ENCODE assay signal across 8 cellular contexts in the genomic region with DNA sequence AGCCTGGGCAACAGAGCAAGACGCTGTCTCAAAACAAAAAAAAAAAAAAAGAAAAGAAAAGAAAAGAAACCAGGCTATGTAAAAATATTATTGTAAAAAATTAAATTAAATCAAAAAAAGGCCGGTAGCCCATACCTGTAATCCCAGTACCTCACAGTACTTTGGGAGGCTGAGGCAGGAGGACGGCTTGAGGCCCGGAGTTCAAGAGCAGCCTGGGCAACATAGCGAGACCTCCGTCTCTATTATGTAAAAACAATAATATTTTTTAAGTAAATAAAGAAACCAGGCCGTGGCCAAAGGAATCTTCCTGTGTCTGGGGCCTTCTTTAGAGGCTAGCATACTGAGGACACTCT. TPM values are rescaled to one million over a fixed set of nuclear protein-coding genes. Genes with fewer than 3 reads are reported as not detected.
DNase-seq lines count a peak whose midpoint lies in the region; ATAC-seq and TF ChIP-seq lines count a peak whose summit lies in the region.

No MANE protein-coding gene starts in this region.

- H3K4me3 ChIP-seq in SK-N-SH (ENCODE audit: low read depth in 2 of 2, low read length in 1 of 2) = peak overlapping the region; percentile 80 to 90; a peak in 3 of 4 replicates
- peak overlapping the region; percentile 64 to 85 (median 80) for H3K4me3 ChIP-seq in stomach

- H3K9me3 ChIP-seq in SK-N-SH = no peaks in the 10 kb centered on the region
- H3K9me3 ChIP-seq in stomach = no peaks in the 10 kb centered on the region

- POLR2A ChIA-PET in SK-N-SH (lab: Yijun Ruan, JAX) = interaction anchor here (1.5 kb wide), 1 partner anchor 11 kb away, joined by 5 read pairs; no protein-coding TSS in a partner anchor
- POLR2A ChIA-PET in activated naive CD8-positive, alpha-beta T cell treated with anti-CD3 and anti-CD28 coated beads, Interleukin-2, amount 10 ng/mL, durations not matched to agents 7 days and 5 days (lab: Charles Lee) = interaction anchor here (1.0 to 2.6 kb wide), 5 partner anchors 9 to 76 kb away, joined by 3 to 18 read pairs (median 9); a partner anchor contains a TSS

- TF ChIP-seq RAD21 in SK-N-SH (IDR thresholded peaks at IDR 0.05; ENCODE audit: low read length) = no peak

- H3K4me1 ChIP-seq in SK-N-SH (ENCODE audit: control insufficient read depth in 1 of 2, insufficient read depth in 2 of 2, low read depth in 1 of 2, low read length in 1 of 2) (peaks cover 14% of the 10 kb centered on the region in 2 experiments; a peak in 3 of 4 replicates), stomach (peaks cover 16 to 51% (median 41%) of the 10 kb centered on the region in 4 donors)

- TF ChIP-seq EP300 in SK-N-SH (IDR thresholded peaks at IDR 0.05; ENCODE audit: borderline replicate concordance in 1 of 2, low read depth in 1 of 2, low read length in 1 of 2) (no peak), stomach (IDR thresholded peaks at IDR 0.05) (no peak)

- H3K4me1 Mint-ChIP-seq in activated naive CD8-positive, alpha-beta T cell treated with anti-CD3 and anti-CD28 coated beads, Interleukin-2, amount 10 ng/mL, durations not matched to agents 7 days and 5 days = peaks cover 22% of the 10 kb centered on the region
- H3K4me1 Mint-ChIP-seq in immature natural killer cell = peaks cover 13 to 22% of the 10 kb centered on the region in 2 donors

- H3K36me3 ChIP-seq in SK-N-SH (replicated peaks in 1 of 2; ENCODE audit: control insufficient read depth in 1 of 2, insufficient read depth in 2 of 2, low read length in 1 of 2) = peaks cover 11 to 19% of the 10 kb centered on the region in 2 experiments
- peaks cover 14 to 27% (median 22%) of the 10 kb centered on the region in 4 donors for H3K36me3 ChIP-seq in stomach

- CTCF ChIA-PET in SK-N-SH (lab: Yijun Ruan, JAX) = interaction anchor here (1.6 kb wide), 1 partner anchor 11 kb away, joined by 6 read pairs; no protein-coding TSS in a partner anchor

- WGBS in SK-N-SH (ENCODE audit: low lambda C conversion rate) = 53% methylated on average over 7 of the region's 7 CpGs
- WGBS in stomach, 5 donors = 41 to 54% (median 50%) methylated on average over 7 of the region's 7 CpGs

- peaks cover 23% of the 10 kb centered on the region for H4K20me1 ChIP-seq in SK-N-SH (ENCODE audit: insufficient read depth)

- H3K27me3 Mint-ChIP-seq in activated naive CD8-positive, alpha-beta T cell treated with anti-CD3 and anti-CD28 coated beads, Interleukin-2, amount 10 ng/mL, durations not matched to agents 7 days and 5 days = no peaks in the 10 kb centered on the region
- peaks cover 6 to 16% (median 10%) of the 10 kb centered on the region in 3 donors for H3K27me3 Mint-ChIP-seq in immature natural killer cell (ENCODE audit: low read depth in 3 of 3)

- H3K27me3 ChIP-seq in SK-N-SH (ENCODE audit: insufficient read depth) (no peaks in the 10 kb centered on the region), stomach (no peaks in the 10 kb centered on the region)

- no peaks in the 10 kb centered on the region for H3K9me3 Mint-ChIP-seq in activated naive CD8-positive, alpha-beta T cell treated with anti-CD3 and anti-CD28 coated beads, Interleukin-2, amount 10 ng/mL, durations not matched to agents 7 days and 5 days
- H3K9me3 Mint-ChIP-seq in immature natural killer cell = no peaks in the 10 kb centered on the region

- no peak for DNase-seq in SK-N-SH
- no peak for DNase-seq in activated naive CD8-positive, alpha-beta T cell treated with anti-CD3 and anti-CD28 coated beads, Interleukin-2, amount 10 ng/mL, durations not matched to agents 7 days and 5 days
- no peak for DNase-seq in immature natural killer cell
- DNase-seq in stomach = no peak
- no peak for DNase-seq in SIG-M5 (lab: John Stamatoyannopoulos, UW)
- DNase-seq in islet precursor cell = no peak

- peak overlapping the region; percentile 89 for H3K4me2 ChIP-seq in SK-N-SH

- intact Hi-C loops in stomach (cut with DNase I; ENCODE audit: low total_unique reads) = no loop called here

- peaks cover 16% of the 10 kb centered on the region for H3K36me3 Mint-ChIP-seq in activated naive CD8-positive, alpha-beta T cell treated with anti-CD3 and anti-CD28 coated beads, Interleukin-2, amount 10 ng/mL, durations not matched to agents 7 days and 5 days
- H3K36me3 Mint-ChIP-seq in immature natural killer cell = peaks cover 10 to 16% (median 11%) of the 10 kb centered on the region in 3 donors

- H3K9me2 ChIP-seq in SK-N-SH = no peaks in the 10 kb centered on the region

- H2AFZ ChIP-seq in SK-N-SH (ENCODE audit: low read depth) = no peak overlapping the region; the same call in 1 of the 2 replicates

- peak overlapping the region; percentile 99 for H3K27ac Mint-ChIP-seq in activated naive CD8-positive, alpha-beta T cell treated with anti-CD3 and anti-CD28 coated beads, Interleukin-2, amount 10 ng/mL, durations not matched to agents 7 days and 5 days
- H3K27ac Mint-ChIP-seq in immature natural killer cell = peak overlapping the region; percentile 86 to 97 (median 94)

- H3K79me2 ChIP-seq in SK-N-SH (ENCODE audit: insufficient read depth) = peaks cover 33% of the 10 kb centered on the region

- TF ChIP-seq CTCF in SK-N-SH (IDR thresholded peaks at IDR 0.05) (no peak), stomach (IDR thresholded peaks at IDR 0.05) (no peak)

- H3K4me3 Mint-ChIP-seq in activated naive CD8-positive, alpha-beta T cell treated with anti-CD3 and anti-CD28 coated beads, Interleukin-2, amount 10 ng/mL, durations not matched to agents 7 days and 5 days = peak overlapping the region; percentile 98
- H3K4me3 Mint-ChIP-seq in immature natural killer cell = peak overlapping the region; percentile 94 to 97 (median 97)

- ATAC-seq in SK-N-SH treated with all-trans-retinoic acid at 6 μM for 48 hours (no peak), GM18498 (IDR thresholded peaks at IDR 0.05; ENCODE audit: unreplicated experiment) (no peak)
- no peak for ATAC-seq in activated naive CD8-positive, alpha-beta T cell treated with anti-CD3 and anti-CD28 coated beads, Interleukin-2, amount 10 ng/mL, durations not matched to agents 7 days and 5 days (ENCODE audit: low read depth)

- H3F3A ChIP-seq in SK-N-SH (replicated peaks; ENCODE audit: insufficient read depth) = peaks cover 19% of the 10 kb centered on the region

- H3K9ac ChIP-seq in SK-N-SH = peak overlapping the region; percentile 97

- H3K27ac ChIP-seq in SK-N-SH (ENCODE audit: low read depth in 2 of 2, low read length in 1 of 2) = peak overlapping the region; percentile 87 to 93
- peak overlapping the region; percentile 95 to 99 (median 98) for H3K27ac ChIP-seq in stomach

- TF ChIP-seq POLR2A in stomach (IDR thresholded peaks at IDR 0.05) = no peak

TF ChIP-seq in SK-N-SH, 30 proteins besides CTCF, POLR2A, EP300 and RAD21 (continues in another document):
- TF ChIP-seq FOXJ3 (CRISPR knock-in tag; IDR thresholded peaks at IDR 0.05) (no peak), GATA2 (CRISPR knock-in tag; IDR thresholded peaks at IDR 0.05) (no peak)

TF ChIP-seq in SK-N-SH treated with all-trans-retinoic acid at 6 μM for 48 hours, 23 proteins besides CTCF, POLR2A, EP300 and RAD21 (continues in another document):
- TF ChIP-seq PPARA (CRISPR knock-in tag; IDR thresholded peaks at IDR 0.05; ENCODE audit: borderline replicate concordance) (no peak), TCF4 (CRISPR knock-in tag; IDR thresholded peaks at IDR 0.05; ENCODE audit: borderline replicate concordance) (no peak), GLIS3 (CRISPR knock-in tag; IDR thresholded peaks at IDR 0.05) (no peak), ZC3H10 (CRISPR knock-in tag; IDR thresholded peaks at IDR 0.05) (no peak)

RNA-seq across cellular contexts. Expression of a gene that starts 0.8 kb away (rescaled TPM):
- polyA plus RNA-seq in SK-N-SH (2012; rRNA removed) (999 and 1,027 TPM in 2 replicates), immature natural killer cell (100 to 1,000 TPM; 176 to 253 (median 225) TPM), stomach (100 to 1,000 TPM; 500 to 575 (median 554) TPM)
- polyA plus RNA-seq in SK-N-SH (2012; cell fraction: cytosol; rRNA removed) = 704 and 867 TPM in 2 replicates
- polyA plus RNA-seq in SK-N-SH (2012; cell fraction: nucleus; rRNA removed) = 330 and 555 TPM in 2 replicates
- 100 to 1,000 TPM; 400 to 405 TPM for total RNA-seq in activated naive CD8-positive, alpha-beta T cell treated with anti-CD3 and anti-CD28 coated beads, Interleukin-2, amount 10 ng/mL, durations not matched to agents 7 days and 5 days
- total RNA-seq in stomach = 100 to 1,000 TPM in 4 of 5 donors, 10 to 100 TPM in 1; 93.7 to 188 (median 115) TPM

RNA-seq across cellular contexts. Expression of a gene that starts 13.2 kb away (rescaled TPM):
- not detected in 2 replicates for polyA plus RNA-seq in SK-N-SH (2012; rRNA removed)
- not detected in 2 replicates for polyA plus RNA-seq in SK-N-SH (2012; cell fraction: cytosol; rRNA removed)
- polyA plus RNA-seq in SK-N-SH (2012; cell fraction: nucleus; rRNA removed) = not detected in 2 replicates
- not detected for total RNA-seq in activated naive CD8-positive, alpha-beta T cell treated with anti-CD3 and anti-CD28 coated beads, Interleukin-2, amount 10 ng/mL, durations not matched to agents 7 days and 5 days
- not detected for polyA plus RNA-seq in immature natural killer cell
- total RNA-seq in stomach = 10 to 100 TPM in 2 of 5 donors, 1 to 10 TPM in 2, not detected in 1; 4.0 to 21.0 (median 10.4) TPM
- 10 to 100 TPM; 31.9 to 43.4 (median 32.7) TPM for polyA plus RNA-seq in stomach

RNA-seq across cellular contexts. Expression of a gene that starts 23.8 kb away (rescaled TPM):
- polyA plus RNA-seq in SK-N-SH (2012; rRNA removed) = 566 and 712 TPM in 2 replicates
- 448 and 578 TPM in 2 replicates for polyA plus RNA-seq in SK-N-SH (2012; cell fraction: cytosol; rRNA removed)
- polyA plus RNA-seq in SK-N-SH (2012; cell fraction: nucleus; rRNA removed) = 348 and 359 TPM in 2 replicates
- 100 to 1,000 TPM; 150 to 152 TPM for total RNA-seq in activated naive CD8-positive, alpha-beta T cell treated with anti-CD3 and anti-CD28 coated beads, Interleukin-2, amount 10 ng/mL, durations not matched to agents 7 days and 5 days
- polyA plus RNA-seq in immature natural killer cell = 100 to 1,000 TPM; 341 to 445 (median 385) TPM
- 100 to 1,000 TPM in 1 of 5 donors, 10 to 100 TPM in 4; 32.1 to 263 (median 71.0) TPM for total RNA-seq in stomach
- polyA plus RNA-seq in stomach = 100 to 1,000 TPM; 137 to 165 (median 140) TPM

RNA-seq across cellular contexts. Expression of a gene that starts 24.4 kb away (rescaled TPM):
- polyA plus RNA-seq in SK-N-SH (2012; rRNA removed) = 54.8 and 140 TPM in 2 replicates
- 63.6 and 68.8 TPM in 2 replicates for polyA plus RNA-seq in SK-N-SH (2012; cell fraction: cytosol; rRNA removed)
- polyA plus RNA-seq in SK-N-SH (2012; cell fraction: nucleus; rRNA removed) = 33.0 and 56.9 TPM in 2 replicates
- 10 to 100 TPM; 46.1 to 49.8 TPM for total RNA-seq in activated naive CD8-positive, alpha-beta T cell treated with anti-CD3 and anti-CD28 coated beads, Interleukin-2, amount 10 ng/mL, durations not matched to agents 7 days and 5 days
- polyA plus RNA-seq in immature natural killer cell = 100 to 1,000 TPM; 102 to 136 (median 127) TPM
- total RNA-seq in stomach = 100 to 1,000 TPM in 1 of 5 donors, 10 to 100 TPM in 4; 16.2 to 199 (median 42.8) TPM
- 100 to 1,000 TPM in 2 of 3 donors, 10 to 100 TPM in 1; 84.0 to 123 (median 117) TPM for polyA plus RNA-seq in stomach

RNA-seq across cellular contexts. Expression of a gene that starts 28.2 kb away (rescaled TPM):
- polyA plus RNA-seq in SK-N-SH (2012; rRNA removed) (0.18 TPM in 1 of 2 replicates, not detected in the other), immature natural killer cell (not detected), stomach (not detected)
- polyA plus RNA-seq in SK-N-SH (2012; cell fraction: cytosol; rRNA removed) = not detected in 2 replicates
- 0.08 and 0.74 TPM in 2 replicates for polyA plus RNA-seq in SK-N-SH (2012; cell fraction: nucleus; rRNA removed)
- total RNA-seq in activated naive CD8-positive, alpha-beta T cell treated with anti-CD3 and anti-CD28 coated beads, Interleukin-2, amount 10 ng/mL, durations not matched to agents 7 days and 5 days = not detected
- total RNA-seq in stomach = not detected

Comparison
In these comparisons a context has a peak if more than half of its experiments do, and no peak if none do; other contexts are left out.
1. RNA of a gene that starts 13.2 kb away (polyA plus RNA-seq): 31.9 to 43.4 TPM in stomach; not detected in SK-N-SH and not detected in immature natural killer cell; every median in the first group is over 10 times any median in the second.